Comparison of ENCODE assay signal across 8 cellular contexts in genomic region chr22:19289475-19290161, GRCh38. TPM values are rescaled to one million over a fixed set of nuclear protein-coding genes. Genes with fewer than 3 reads are reported as not detected.
DNase-seq lines count a peak whose midpoint lies in the region; ATAC-seq and TF ChIP-seq lines count a peak whose summit lies in the region.

No MANE protein-coding gene starts in this region.

- H3K79me2 ChIP-seq in PC-9 (ENCODE audit: low read depth), result no peaks in the 10 kb centered on the region

- H3K4me2 ChIP-seq in PC-9, result no peak overlapping the region

- BruUV-seq in PC-9 (replicated peaks; lab: Mats Ljungman, UMichigan), result no TSS peak

- no peak overlapping the region for H3K4me3 ChIP-seq in fibroblast of villous mesenchyme (ENCODE audit: low read depth, low read length)
- H3K4me3 ChIP-seq in PC-9, result no peak overlapping the region
- no peak overlapping the region for H3K4me3 ChIP-seq in dorsolateral prefrontal cortex

- no peak overlapping the region for H2AFZ ChIP-seq in PC-9

- no peaks in the 10 kb centered on the region for H3K9me3 Mint-ChIP-seq in activated naive CD4-positive, alpha-beta T cell treated with anti-CD3 and anti-CD28 coated beads for 36 hours

- H3K27me3 ChIP-seq in PC-9 (ENCODE audit: insufficient read depth, low read depth) (no peaks in the 10 kb centered on the region), dorsolateral prefrontal cortex (peaks cover 0 to 4% (median 0%) of the 10 kb centered on the region in 45 donors)

- peak; percentile 8 for DNase-seq in activated naive CD4-positive, alpha-beta T cell treated with anti-CD3 and anti-CD28 coated beads for 36 hours
- no peak for DNase-seq in activated naive CD4-positive, alpha-beta T cell (lab: John Stamatoyannopoulos, UW)
- DNase-seq in SK-MEL-5 (ENCODE audit: low read depth, low spot score), result peak; percentile 67
- peak; percentile 86 for DNase-seq in fibroblast of villous mesenchyme (ENCODE audit: low read depth)
- peak; percentile 20 for DNase-seq in stimulated activated naive CD8-positive, alpha-beta T cell treated with anti-CD3 and anti-CD28 coated beads, Interleukin-15, Interleukin-2, amounts not matched to agents 100 U/mL and 50 U/mL, for 24 hours
- no peak for DNase-seq in PC-9
- DNase-seq in dorsolateral prefrontal cortex, result no peak
- DNase-seq in mucosa of gallbladder (ENCODE audit: low spot score), result no peak

- no peak overlapping the region for H3K4me3 Mint-ChIP-seq in activated naive CD4-positive, alpha-beta T cell treated with anti-CD3 and anti-CD28 coated beads for 36 hours

- intact Hi-C loops in activated naive CD4-positive, alpha-beta T cell treated with anti-CD3 and anti-CD28 coated beads for 36 hours (cut with micrococcal nuclease), result loop anchor here (5.0 kb wide), 2 partner anchors 143 to 182 kb away; partner anchors contain the start of genes HIRA and MRPL40
- intact Hi-C loops in PC-9 (cut with micrococcal nuclease; ENCODE audit: unreplicated experiment) (loop anchor here (2.0 to 10.0 kb wide), 2 partner anchors 111 to 185 kb away; partner anchors contain the start of genes CDC45, SLC25A1 and UFD1), dorsolateral prefrontal cortex (cut with DNase I) (loop anchor here (2.0 to 5.0 kb wide), 2 partner anchors 111 to 143 kb away; partner anchors contain the start of genes HIRA (in 2 of the 2), MRPL40 (in 2 of the 2) and SLC25A1 (in 2 of the 2))

- H3F3A ChIP-seq in PC-9 (ENCODE audit: insufficient read depth, low read depth), result no peaks in the 10 kb centered on the region

- no peaks in the 10 kb centered on the region for H3K36me3 ChIP-seq in PC-9 (ENCODE audit: low read depth)

- in situ Hi-C loops in SK-MEL-5 (cut with HindIII; ENCODE audit: low pct_unique_long_range_greater_than_20kb, low sequenced_read_pairs), result no loop called here

- no peaks in the 10 kb centered on the region for H3K36me3 Mint-ChIP-seq in activated naive CD4-positive, alpha-beta T cell treated with anti-CD3 and anti-CD28 coated beads for 36 hours (ENCODE audit: low read depth)

- no peaks in the 10 kb centered on the region for H3K4me1 ChIP-seq in PC-9 (replicated peaks; ENCODE audit: insufficient read depth)

- no peak overlapping the region for H3K27ac Mint-ChIP-seq in activated naive CD4-positive, alpha-beta T cell treated with anti-CD3 and anti-CD28 coated beads for 36 hours

- no peak for ATAC-seq in stimulated activated naive CD8-positive, alpha-beta T cell treated with anti-CD3 and anti-CD28 coated beads, Interleukin-15, Interleukin-2, amounts not matched to agents 100 U/mL and 50 U/mL, for 24 hours

- CTCF ChIA-PET in activated naive CD4-positive, alpha-beta T cell treated with anti-CD3 and anti-CD28 coated beads for 36 hours (lab: Charles Lee), result interaction anchor here (1.0 kb wide), 1 partner anchor 340 kb away, joined by 3 read pairs; no protein-coding TSS in a partner anchor
- CTCF ChIA-PET in PC-9 (lab: Charles Lee), result no interaction called here

- no peaks in the 10 kb centered on the region for H3K9me2 ChIP-seq in PC-9 (ENCODE audit: insufficient read depth)

- H3K9me3 ChIP-seq in PC-9 (ENCODE audit: insufficient read depth, low read depth), result no peaks in the 10 kb centered on the region

- no peak overlapping the region for H3K27ac ChIP-seq in PC-9
- H3K27ac ChIP-seq in dorsolateral prefrontal cortex, result no peak overlapping the region

- POLR2A ChIA-PET in PC-9 (lab: Charles Lee; ENCODE audit: unreplicated experiment), result no interaction called here

- H3K4me1 Mint-ChIP-seq in activated naive CD4-positive, alpha-beta T cell treated with anti-CD3 and anti-CD28 coated beads for 36 hours (ENCODE audit: low read depth), result peaks cover 13% of the 10 kb centered on the region

- H3K27me3 Mint-ChIP-seq in activated naive CD4-positive, alpha-beta T cell treated with anti-CD3 and anti-CD28 coated beads for 36 hours (ENCODE audit: low read depth), result peaks cover 15% of the 10 kb centered on the region

- H4K20me1 ChIP-seq in PC-9 (ENCODE audit: insufficient read depth), result no peaks in the 10 kb centered on the region

- TF ChIP-seq CTCF in fibroblast of villous mesenchyme (IDR thresholded peaks at IDR 0.05; ENCODE audit: insufficient read depth, low read depth, low read length) (no peak), PC-9 (conservative IDR thresholded peaks at IDR 0.05) (no peak), dorsolateral prefrontal cortex (IDR thresholded peaks at IDR 0.05 in 54 of 56, conservative IDR thresholded peaks at IDR 0.05 in 2 of 56; ENCODE audit: low read depth in 1 of 56, partially characterized antibody in 56 of 56) (no peak)

RNA-seq across cellular contexts. Expression of gene CLTCL1, which starts 1.9 kb away (rescaled TPM):
- total RNA-seq in activated naive CD4-positive, alpha-beta T cell treated with anti-CD3 and anti-CD28 coated beads for 36 hours, result 1 to 10 TPM in 1 of 2 experiments, under 1 TPM in 1; 0.57 to 1.0 TPM
- total RNA-seq in SK-MEL-5 (2014; rRNA removed; shearing (Covaris generic)), result 5.3 and 6.4 TPM in 2 replicates
- 4.4 and 7.9 TPM in 2 replicates for polyA plus RNA-seq in SK-MEL-5 (2015; cell fraction: cytosol; rRNA removed)
- polyA plus RNA-seq in SK-MEL-5 (2015; cell fraction: nucleus; rRNA removed), result 14.8 and 21.9 TPM in 2 replicates
- total RNA-seq in fibroblast of villous mesenchyme (9.5 and 16.4 TPM in 2 replicates), PC-9 (2021) (6.6 and 7.2 TPM in 2 replicates), dorsolateral prefrontal cortex (10 to 100 TPM in 51 of 120 experiments, 1 to 10 TPM in 69; 3.5 to 16.2 (median 9.0) TPM), mucosa of gallbladder (3.4 TPM)

Comparison
In these comparisons a context has a peak if more than half of its experiments do, and no peak if none do; other contexts are left out.
1. DNase-seq: peak in activated naive CD4-positive, alpha-beta T cell treated with anti-CD3 and anti-CD28 coated beads for 36 hours (single experiment), SK-MEL-5 (single experiment), fibroblast of villous mesenchyme (single experiment) and stimulated activated naive CD8-positive, alpha-beta T cell treated with anti-CD3 and anti-CD28 coated beads, Interleukin-15, Interleukin-2, amounts not matched to agents 100 U/mL and 50 U/mL, for 24 hours (single experiment); none in activated naive CD4-positive, alpha-beta T cell (0 of 4), PC-9 (0 of 2), dorsolateral prefrontal cortex (0 of 10) and mucosa of gallbladder (single experiment).